ENCODE assay signal across 15 cellular contexts in genomic region chr10:71090330-71090729, GRCh38.
DNase-seq lines count a peak whose midpoint lies in the region; ATAC-seq and TF ChIP-seq lines count a peak whose summit lies in the region.
"Had no signal": no experiment of that assay in that cellular context is flagged by ENCODE, and none has a peak within 500 bp of the region (broad histone marks: within the 10 kb centered on the region; RNA-seq: fewer than 3 reads in every experiment).

No MANE protein-coding gene starts in this region.

- H3K27ac ChIP-seq in sigmoid colon, result no peak overlapping the region
- H3K27ac ChIP-seq: GM23248 had no signal

- no peaks in the 10 kb centered on the region for H3K4me1 Mint-ChIP-seq in activated CD8-positive, alpha-beta T cell treated with anti-CD3 and anti-CD28 coated beads, Interleukin-2, amount 10 ng/mL, durations not matched to agents 7 days and 5 days (ENCODE audit: low read depth)
- peaks cover 8% of the 10 kb centered on the region for H3K4me1 Mint-ChIP-seq in activated CD8-positive, alpha-beta T cell treated with anti-CD3 and anti-CD28 coated beads for 36 hours (ENCODE audit: low read depth)
- H3K4me1 Mint-ChIP-seq: IgD-negative memory B cell had no signal

- no peak overlapping the region for H3K27ac Mint-ChIP-seq in activated CD8-positive, alpha-beta T cell treated with anti-CD3 and anti-CD28 coated beads, Interleukin-2, amount 10 ng/mL, durations not matched to agents 7 days and 5 days
- H3K27ac Mint-ChIP-seq in activated CD8-positive, alpha-beta T cell treated with anti-CD3 and anti-CD28 coated beads for 36 hours, result no peak overlapping the region
- H3K27ac Mint-ChIP-seq: IgD-negative memory B cell had no signal

- H3K36me3 Mint-ChIP-seq in activated CD8-positive, alpha-beta T cell treated with anti-CD3 and anti-CD28 coated beads, Interleukin-2, amount 10 ng/mL, durations not matched to agents 7 days and 5 days (ENCODE audit: low read depth), result no peaks in the 10 kb centered on the region
- no peaks in the 10 kb centered on the region for H3K36me3 Mint-ChIP-seq in activated CD8-positive, alpha-beta T cell treated with anti-CD3 and anti-CD28 coated beads for 36 hours (ENCODE audit: low read depth)
- H3K36me3 Mint-ChIP-seq: IgD-negative memory B cell had no signal

- POLR2A ChIA-PET in activated CD8-positive, alpha-beta T cell treated with anti-CD3 and anti-CD28 coated beads, Interleukin-2, amount 10 ng/mL, durations not matched to agents 7 days and 5 days (lab: Charles Lee), result no interaction called here
- POLR2A ChIA-PET in activated CD8-positive, alpha-beta T cell treated with anti-CD3 and anti-CD28 coated beads for 36 hours (lab: Charles Lee), result no interaction called here

- no peaks in the 10 kb centered on the region for H3K4me1 ChIP-seq in sigmoid colon
- H3K4me1 ChIP-seq: Caco-2 had no signal

- no peaks in the 10 kb centered on the region for H3K9me3 Mint-ChIP-seq in activated CD8-positive, alpha-beta T cell treated with anti-CD3 and anti-CD28 coated beads, Interleukin-2, amount 10 ng/mL, durations not matched to agents 7 days and 5 days (ENCODE audit: insufficient read depth)
- H3K9me3 Mint-ChIP-seq in activated CD8-positive, alpha-beta T cell treated with anti-CD3 and anti-CD28 coated beads for 36 hours, result peaks cover 7% of the 10 kb centered on the region

- CTCF ChIA-PET in activated CD8-positive, alpha-beta T cell treated with anti-CD3 and anti-CD28 coated beads, Interleukin-2, amount 10 ng/mL, durations not matched to agents 7 days and 5 days (lab: Charles Lee), result no interaction called here
- CTCF ChIA-PET in activated CD8-positive, alpha-beta T cell treated with anti-CD3 and anti-CD28 coated beads for 36 hours (lab: Charles Lee), result no interaction called here

- no peak for TF ChIP-seq EP300 in sigmoid colon (IDR thresholded peaks at IDR 0.05)

- no peak for TF ChIP-seq CTCF in activated CD8-positive, alpha-beta T cell treated with anti-CD3 and anti-CD28 coated beads for 36 hours (IDR thresholded peaks at IDR 0.05)
- no peak for TF ChIP-seq CTCF in sigmoid colon (IDR thresholded peaks at IDR 0.05)

- peak; percentile 15 for DNase-seq in activated CD8-positive, alpha-beta T cell treated with anti-CD3 and anti-CD28 coated beads, Interleukin-2, amount 10 ng/mL, durations not matched to agents 7 days and 5 days
- no peak for DNase-seq in activated CD8-positive, alpha-beta T cell treated with anti-CD3 and anti-CD28 coated beads for 36 hours
- DNase-seq in GM03348 (ENCODE audit: low spot score) (peak; percentile 4), islet precursor cell (peak; percentile 21), sigmoid colon (peak; percentile 28), mesenteric fat pad (ENCODE audit: low spot score) (no peak)
- DNase-seq: GM23248, NCI-H187 treated with DMSO at 0.1 percent for 48 hours, NCI-H2171 treated with DMSO at 0.1 percent for 48 hours, NCI-H82 had no signal

- H3K27me3 ChIP-seq in sigmoid colon, result no peaks in the 10 kb centered on the region

- H3K4me3 ChIP-seq in sigmoid colon, result no peak overlapping the region
- H3K4me3 ChIP-seq: GM23248 had no signal

- peaks cover 8% of the 10 kb centered on the region for H3K27me3 Mint-ChIP-seq in activated CD8-positive, alpha-beta T cell treated with anti-CD3 and anti-CD28 coated beads, Interleukin-2, amount 10 ng/mL, durations not matched to agents 7 days and 5 days (ENCODE audit: low read depth)
- peaks cover 8% of the 10 kb centered on the region for H3K27me3 Mint-ChIP-seq in activated CD8-positive, alpha-beta T cell treated with anti-CD3 and anti-CD28 coated beads for 36 hours

- no peak overlapping the region for H3K4me3 Mint-ChIP-seq in activated CD8-positive, alpha-beta T cell treated with anti-CD3 and anti-CD28 coated beads, Interleukin-2, amount 10 ng/mL, durations not matched to agents 7 days and 5 days
- H3K4me3 Mint-ChIP-seq in activated CD8-positive, alpha-beta T cell treated with anti-CD3 and anti-CD28 coated beads for 36 hours, result no peak overlapping the region
- H3K4me3 Mint-ChIP-seq: IgD-negative memory B cell had no signal

- intact Hi-C loops in activated CD8-positive, alpha-beta T cell treated with anti-CD3 and anti-CD28 coated beads for 36 hours (cut with micrococcal nuclease), result no loop called here
- intact Hi-C loops in sigmoid colon (cut with DNase I), result no loop called here

- 69 to 91% methylated on average over 5 of the region's 5 CpGs for WGBS in sigmoid colon, 2 donors

- H3K36me3 ChIP-seq in sigmoid colon, result no peaks in the 10 kb centered on the region

- no peaks in the 10 kb centered on the region for H3K9me3 ChIP-seq in sigmoid colon
- H3K9me3 ChIP-seq: Caco-2 had no signal

- TF ChIP-seq POLR2A in sigmoid colon (IDR thresholded peaks at IDR 0.05), result no peak

- no peak for ATAC-seq in activated CD8-positive, alpha-beta T cell treated with anti-CD3 and anti-CD28 coated beads, Interleukin-2, amount 10 ng/mL, durations not matched to agents 7 days and 5 days
- ATAC-seq in activated CD8-positive, alpha-beta T cell treated with anti-CD3 and anti-CD28 coated beads for 36 hours, result no peak
- no peak for ATAC-seq in GM21825 (IDR thresholded peaks at IDR 0.05; ENCODE audit: unreplicated experiment)
- no peak for ATAC-seq in SK-N-SH treated with all-trans-retinoic acid at 6 μM for 48 hours
- ATAC-seq: HCT116 had no signal

TF ChIP-seq in SK-N-SH treated with all-trans-retinoic acid at 6 μM for 48 hours, 23 proteins besides CTCF, POLR2A, EP300 and RAD21:
- no peak for TF ChIP-seq ZC3H10 (CRISPR knock-in tag; IDR thresholded peaks at IDR 0.05)
- no peak for TF ChIP-seq PATZ1 (CRISPR knock-in tag; IDR thresholded peaks at IDR 0.05; ENCODE audit: borderline replicate concordance)
- no peak for TF ChIP-seq ZNF565 (CRISPR knock-in tag; conservative IDR thresholded peaks at IDR 0.05; ENCODE audit: low read depth)

Comparison
In these comparisons a context has a peak if more than half of its experiments do, and no peak if none do; other contexts are left out.
1. DNase-seq: peak in activated CD8-positive, alpha-beta T cell treated with anti-CD3 and anti-CD28 coated beads, Interleukin-2, amount 10 ng/mL, durations not matched to agents 7 days and 5 days (single experiment), GM03348 (single experiment), islet precursor cell (single experiment) and sigmoid colon (single experiment); none in activated CD8-positive, alpha-beta T cell treated with anti-CD3 and anti-CD28 coated beads for 36 hours (single experiment) and mesenteric fat pad (single experiment).